ENCODE assay signal across 18 cellular contexts in genomic region chr15:101453123-101454120, GRCh38. TPM values are rescaled to one million over a fixed set of nuclear protein-coding genes. Genes with fewer than 3 reads are reported as not detected.
DNase-seq lines count a peak whose midpoint lies in the region; ATAC-seq, FAIRE-seq and TF ChIP-seq lines count a peak whose summit lies in the region.
"Had no signal": no experiment of that assay in that cellular context is flagged by ENCODE, and none has a peak within 500 bp of the region (broad histone marks: within the 10 kb centered on the region; RNA-seq: fewer than 3 reads in every experiment).

No MANE protein-coding gene starts in this region.

- no peak overlapping the region for H3K56ac ChIP-seq in H9 (ENCODE audit: insufficient read length, low read depth, low read length)

- TF ChIP-seq EP300 in HepG2 (IDR thresholded peaks at IDR 0.05; ENCODE audit: low read depth in 2 of 2, low read length in 2 of 2) (peak in 1 of 2 experiments; percentile 53; a peak in 2 of 4 replicates), HepG2 (CRISPR knock-in tag; IDR thresholded peaks at IDR 0.05; ENCODE audit: borderline replicate concordance) (no peak)

- no peak for TF ChIP-seq POLR2A in HepG2 (IDR thresholded peaks at IDR 0.05; ENCODE audit: insufficient read depth in 1 of 2, low read depth in 2 of 2, low read length in 2 of 2)

- peaks cover 13 to 26% of the 10 kb centered on the region in 2 experiments for H3K4me1 Mint-ChIP-seq in H9

- no peak for TF ChIP-seq RAD21 in HepG2 (CRISPR knock-in tag; IDR thresholded peaks at IDR 0.05)

- intact Hi-C loops in HepG2 (cut with micrococcal nuclease; ENCODE audit: unreplicated experiment): no loop called here

- no peak overlapping the region for H2AK5ac ChIP-seq in H9 (ENCODE audit: insufficient read length, low read length)

- no peak overlapping the region for H3K23ac ChIP-seq in H9 (ENCODE audit: insufficient read length, low read depth, low read length)

- BruUV-seq in HepG2 (replicated peaks; lab: Mats Ljungman, UMichigan): TSS peak; percentile 26

- no peak overlapping the region for H2BK120ac ChIP-seq in H9 (ENCODE audit: low read depth, low read length, poor library complexity, severe bottlenecking)

- no peak overlapping the region for H3K4me3 Mint-ChIP-seq in H9

- H3K79me2 ChIP-seq in H9 (ENCODE audit: insufficient read depth, low read length): no peaks in the 10 kb centered on the region
- peaks cover 84% of the 10 kb centered on the region for H3K79me2 ChIP-seq in HepG2 (ENCODE audit: insufficient read depth, low read length)

- no peaks in the 10 kb centered on the region for H3K23me2 ChIP-seq in H9 (ENCODE audit: insufficient read length, low read depth, low read length, poor library complexity, severe bottlenecking)

- no peak overlapping the region for H3T11ph ChIP-seq in H9 (ENCODE audit: low read length)

- TF ChIP-seq CTCF in H9 (conservative IDR thresholded peaks at IDR 0.05) (no peak), HepG2 (CRISPR knock-in tag; IDR thresholded peaks at IDR 0.05) (peak; percentile 46)

- peak overlapping the region in 1 of 3 experiments; percentile 21; a peak in 1 of 6 replicates for H3K4me3 ChIP-seq in HepG2 (replicated peaks in 1 of 3; ENCODE audit: insufficient read depth in 1 of 3, low read depth in 2 of 3, low read length in 3 of 3)
- H3K4me3 ChIP-seq: PC-9 had no signal

- 0 out of 7 replicates have a peak overlapping the region, but pooled peaks of 1 of the 3 experiments have one; percentile 83 for H3K27ac Mint-ChIP-seq in H9

- CTCF ChIA-PET in HepG2 (lab: Yijun Ruan, JAX; ENCODE audit: low intra/inter-chr PET ratio, low total read pairs): no interaction called here

- ATAC-seq in HepG2: peak; percentile 79
- ATAC-seq: HCT116 had no signal

- H3K27ac ChIP-seq in H9 (ENCODE audit: insufficient read length, low read depth, low read length) (no peak overlapping the region), cingulate gyrus (ENCODE audit: low read depth, low read length) (peak overlapping the region; percentile 8), HepG2 (ENCODE audit: extremely low read length, insufficient read depth, low read length) (peak overlapping the region; percentile 72), substantia nigra (ENCODE audit: low read depth, low read length, poor library complexity, severe bottlenecking) (peak overlapping the region; percentile 64)
- H3K27ac ChIP-seq: PC-9 had no signal

- H3K18ac ChIP-seq in H9 (ENCODE audit: insufficient read length, low read depth, low read length): no peak overlapping the region

- no peaks in the 10 kb centered on the region for H3K9me3 Mint-ChIP-seq in H9

- no peak for DNase-seq in H9
- peak; percentile 62 for DNase-seq in HepG2 (ENCODE audit: low spot score)
- no peak for DNase-seq in substantia nigra (lab: John Stamatoyannopoulos, UW)
- no peak for DNase-seq in NCI-H1417 (lab: John Stamatoyannopoulos, UW)
- no peak for DNase-seq in stimulated activated CD4-positive, alpha-beta T cell treated with anti-CD3 and anti-CD28 coated beads, Interleukin-2, amount 100 ng/mL, for 48 hours
- no peak for DNase-seq in DMS114 treated with DMSO at 0.1 percent for 48 hours (lab: John Stamatoyannopoulos, UW; ENCODE audit: unreplicated experiment)
- DNase-seq: DMS 273 treated with DMSO at 0.1 percent for 48 hours, EL, KBM-7, NCI-H1092, NCI-H1694, NCI-H446, PC-9 had no signal

- peak; percentile 70 for FAIRE-seq in HepG2 (lab: Jason Lieb, UNC)
- FAIRE-seq: HTR-8/SVneo had no signal

- no CpG with 5 or more reads among the region's 20 CpGs for WGBS in H9 (ENCODE audit: extremely low coverage, insufficient read length, low lambda C conversion rate)
- WGBS in HepG2 (ENCODE audit: low lambda C conversion rate): 60% methylated on average over 20 of the region's 20 CpGs

- H3K9ac ChIP-seq in H9 (ENCODE audit: extremely low read depth, insufficient read length, low read length) (no peak overlapping the region), HepG2 (ENCODE audit: insufficient read depth, low read depth, low read length) (peak overlapping the region; percentile 46)

- H2BK20ac ChIP-seq in H9 (ENCODE audit: low read depth, low read length, poor library complexity, severe bottlenecking): no peak overlapping the region

- no peak overlapping the region for H4K5ac ChIP-seq in H9 (ENCODE audit: insufficient read length, low read depth, low read length)

- H3K9me3 ChIP-seq in H9 (ENCODE audit: control insufficient read depth, low read depth, low read length) (no peaks in the 10 kb centered on the region), HepG2 (ENCODE audit: low read length) (no peaks in the 10 kb centered on the region)
- H3K9me3 ChIP-seq: BE2C had no signal

- H3K27me3 ChIP-seq in H9 (ENCODE audit: insufficient read depth, low read length) (no peaks in the 10 kb centered on the region), HepG2 (ENCODE audit: control insufficient read depth in 1 of 2, insufficient read depth in 2 of 2, low read length in 2 of 2) (no peaks in the 10 kb centered on the region)
- H3K27me3 ChIP-seq: BE2C had no signal

- H3K36me3 Mint-ChIP-seq in H9 (ENCODE audit: insufficient read depth in 1 of 3, low read depth in 3 of 3): no peaks in the 10 kb centered on the region

- no peak overlapping the region for H2BK12ac ChIP-seq in H9 (ENCODE audit: insufficient read length, low read depth, low read length)

- no peak overlapping the region for H4K91ac ChIP-seq in H9 (ENCODE audit: insufficient read length, low read depth, low read length)

- no peak overlapping the region for H3K4me2 ChIP-seq in H9 (ENCODE audit: insufficient read depth, insufficient read length, low read length)
- peak overlapping the region; percentile 62 for H3K4me2 ChIP-seq in HepG2 (ENCODE audit: low read depth, low read length)
- H3K4me2 ChIP-seq: PC-9 had no signal

- no peaks in the 10 kb centered on the region; the same call in 1 of the 2 replicates for H3K27me3 Mint-ChIP-seq in H9 (ENCODE audit: low read depth)

- in situ Hi-C loops in HepG2 (cut with HindIII; ENCODE audit: extremely low pct_ligation_motif_present, low pct_unique_long_range_greater_than_20kb): no loop called here

- no peak overlapping the region for H2BK15ac ChIP-seq in H9 (ENCODE audit: low read depth, low read length)

- H2BK5ac ChIP-seq in H9 (ENCODE audit: insufficient read length, low read length): no peak overlapping the region

- H3K4ac ChIP-seq in H9 (ENCODE audit: low read depth, low read length): no peak overlapping the region

- peaks cover 4 to 18% of the 10 kb centered on the region in 2 experiments; a peak in 4 of 5 replicates for H3K36me3 ChIP-seq in HepG2 (replicated peaks in 1 of 2; ENCODE audit: control insufficient read depth in 1 of 2, insufficient read depth in 2 of 2, low read length in 2 of 2)
- H3K36me3 ChIP-seq: BE2C had no signal

- no peaks in the 10 kb centered on the region for H3K79me1 ChIP-seq in H9 (ENCODE audit: insufficient read depth, low read depth, low read length, poor library complexity, severe bottlenecking)

- peak overlapping the region; percentile 56; the same call in 1 of the 2 replicates for H3K14ac ChIP-seq in H9 (ENCODE audit: insufficient read depth, low read length)

- H4K8ac ChIP-seq in H9 (replicated peaks; ENCODE audit: insufficient read length, low read depth, low read length): no peak overlapping the region

- H2AFZ ChIP-seq in H9 (ENCODE audit: low read length): no peak overlapping the region
- H2AFZ ChIP-seq in HepG2 (ENCODE audit: low read length): no peak overlapping the region
- H2AFZ ChIP-seq: PC-9 had no signal

- POLR2A ChIA-PET in HepG2 (lab: Yijun Ruan, JAX): interaction anchor here (0.6 to 4.1 kb wide), 3 partner anchors 8 to 75 kb away, joined by 3 to 32 read pairs (median 3); no protein-coding TSS in a partner anchor

- H3K4me1 ChIP-seq in H9 (ENCODE audit: insufficient read depth, low read length) (no peaks in the 10 kb centered on the region), HepG2 (ENCODE audit: insufficient read depth, low read length) (peaks cover 79% of the 10 kb centered on the region)

- no peaks in the 10 kb centered on the region for H4K20me1 ChIP-seq in H9 (ENCODE audit: control insufficient read depth, insufficient read depth, insufficient read length)
- H4K20me1 ChIP-seq in HepG2 (ENCODE audit: insufficient read depth, low read length): no peaks in the 10 kb centered on the region

TF ChIP-seq in HepG2, 621 proteins besides CTCF, POLR2A, EP300 and RAD21 (continues in another document):
- TF ChIP-seq HCFC1 (IDR thresholded peaks at IDR 0.05; ENCODE audit: low read depth, low read length) (no peak), NR3C1 (CRISPR knock-in tag; IDR thresholded peaks at IDR 0.05) (no peak), KMT2A (CRISPR knock-in tag; IDR thresholded peaks at IDR 0.05) (no peak), NR2F6 (IDR thresholded peaks at IDR 0.05) (peak; percentile 54; the same call in 1 of the 2 replicates), NR2F6 (CRISPR knock-in tag; IDR thresholded peaks at IDR 0.05) (peak; percentile 75)

RNA-seq across cellular contexts. Expression of gene PCSK6, which starts 36.1 kb away (rescaled TPM):
- total RNA-seq in H9 (2021) (3.4 and 4.0 TPM in 2 replicates), HepG2 (2016; rRNA removed; fragmentation: Illumina TruSeq; extraction: Trizol) (42.5 and 56.5 TPM in 2 replicates)
- total RNA-seq in HepG2 (2016; cell fraction: cytosol; rRNA removed; fragmentation: Illumina TruSeq; extraction: Trizol; ENCODE audit: low read depth): 71.9 and 81.0 TPM in 2 replicates
- total RNA-seq in HepG2 (2016; cell fraction: insoluble cytoplasmic fraction; rRNA removed; fragmentation: Illumina TruSeq; extraction: Trizol): 34.4 and 55.2 TPM in 2 replicates
- total RNA-seq in HepG2 (2016; cell fraction: membrane; rRNA removed; fragmentation: Illumina TruSeq; extraction: Trizol): 69.6 and 77.5 TPM in 2 replicates
- total RNA-seq in HepG2 (2016; cell fraction: nucleus; rRNA removed; fragmentation: Illumina TruSeq; extraction: Trizol): 66.0 and 74.7 TPM in 2 replicates
- polyA plus RNA-seq in HepG2 (2011; rRNA removed): 155 and 208 TPM in 2 replicates
- 113 and 150 TPM in 2 replicates for polyA plus RNA-seq in HepG2 (2011; cell fraction: cytosol; rRNA removed)
- polyA plus RNA-seq in HepG2 (2011; cell fraction: nucleus; rRNA removed): 207 and 256 TPM in 2 replicates
- 61.3 and 94.3 TPM in 2 replicates for polyA plus RNA-seq in HepG2 (2012)
- polyA plus RNA-seq in HepG2 (2016; cell fraction: cytosol; fragmentation: Illumina TruSeq; extraction: Trizol; ENCODE audit: low read depth): 28.0 and 30.8 TPM in 2 replicates
- polyA plus RNA-seq in HepG2 (2016; cell fraction: insoluble cytoplasmic fraction; fragmentation: Illumina TruSeq; extraction: Trizol; ENCODE audit: low read depth): 34.4 and 44.9 TPM in 2 replicates
- 53.8 and 67.9 TPM in 2 replicates for polyA plus RNA-seq in HepG2 (2016; cell fraction: membrane; fragmentation: Illumina TruSeq; extraction: Trizol; ENCODE audit: low read depth)
- 84.3 and 88.3 TPM in 2 replicates for polyA plus RNA-seq in HepG2 (2016; cell fraction: nucleus; fragmentation: Illumina TruSeq; extraction: Trizol; ENCODE audit: insufficient read depth, low read depth)
- 65.0 and 447 TPM in 2 replicates for polyA minus RNA-seq in HepG2 (2011; rRNA and poly(A)+ RNA removed; ENCODE audit: low replicate concordance)
- 126 and 149 TPM in 2 replicates for polyA minus RNA-seq in HepG2 (2011; cell fraction: cytosol; rRNA and poly(A)+ RNA removed)
- polyA minus RNA-seq in HepG2 (2011; cell fraction: nucleus; rRNA and poly(A)+ RNA removed): 126 and 142 TPM in 2 replicates
- total RNA-seq: M059J had no signal
